9 cellular contexts compared by ENCODE assay signal in the genomic region with DNA sequence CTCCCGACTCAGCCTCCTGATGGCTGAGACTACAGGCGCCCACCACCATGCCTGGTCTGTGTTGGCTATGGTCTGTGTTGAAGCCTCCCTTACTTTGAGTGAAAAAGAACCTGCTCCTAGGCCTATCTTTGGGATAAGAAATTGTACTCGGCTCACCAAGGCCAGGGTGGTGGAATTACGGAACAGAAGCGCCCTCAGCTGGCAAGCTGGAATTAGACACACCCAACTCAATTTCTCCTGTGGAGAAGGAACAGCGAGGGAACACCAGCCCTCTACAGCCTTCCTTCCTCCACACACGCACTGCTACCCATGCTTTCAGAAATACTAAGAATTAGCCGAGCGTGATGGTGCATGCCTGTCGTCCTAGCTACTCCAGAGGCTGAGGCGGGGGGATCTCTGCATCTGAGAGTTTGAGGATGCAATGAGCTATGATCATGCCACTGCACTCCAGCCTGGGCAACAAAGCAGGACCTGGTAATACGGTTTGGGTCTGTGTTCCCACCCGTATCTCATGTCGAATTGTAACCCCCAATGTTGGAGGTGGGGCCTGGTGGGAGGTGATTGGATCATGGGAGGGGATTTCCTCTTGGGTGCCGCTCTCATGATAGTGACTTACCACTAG. TPM values are rescaled to one million over a fixed set of nuclear protein-coding genes. Genes with fewer than 3 reads are reported as not detected.
DNase-seq lines count a peak whose midpoint lies in the region; ATAC-seq and TF ChIP-seq lines count a peak whose summit lies in the region.
"Had no signal": no experiment of that assay in that cellular context is flagged by ENCODE, and none has a peak within 500 bp of the region (broad histone marks: within the 10 kb centered on the region; RNA-seq: fewer than 3 reads in every experiment).

No MANE protein-coding gene starts in this region.

- H3K9ac ChIP-seq in mesendoderm (ENCODE audit: low read length), result no peak overlapping the region

- H3K18ac ChIP-seq in mesendoderm (ENCODE audit: low read length), result no peak overlapping the region

- H4K8ac ChIP-seq in mesendoderm (ENCODE audit: low read depth, low read length), result no peak overlapping the region

- H3K4me3 ChIP-seq in astrocyte of the cerebellum (ENCODE audit: low read depth, low read length) (no peak overlapping the region), mesendoderm (ENCODE audit: low read length) (no peak overlapping the region)

- TF ChIP-seq CTCF in astrocyte of the cerebellum (IDR thresholded peaks at IDR 0.05; ENCODE audit: low read depth, low read length, missing control alignments), result peak; percentile 23

- H4K5ac ChIP-seq in mesendoderm (ENCODE audit: low read length), result no peak overlapping the region

- no peaks in the 10 kb centered on the region for H3K36me3 Mint-ChIP-seq in activated T-cell treated with anti-CD3 and anti-CD28 coated beads, Interleukin-2, amount 50 U/mL, for 72 hours (ENCODE audit: insufficient read depth in 2 of 2)
- H3K36me3 Mint-ChIP-seq in activated naive CD4-positive, alpha-beta T cell treated with anti-CD3 and anti-CD28 coated beads, Interleukin-2, amount 10 ng/mL, durations not matched to agents 7 days and 5 days, result no peaks in the 10 kb centered on the region
- H3K36me3 Mint-ChIP-seq: activated naive CD8-positive, alpha-beta T cell treated with anti-CD3 and anti-CD28 coated beads, Interleukin-2, amount 10 ng/mL, durations not matched to agents 7 days and 5 days had no signal

- no peak overlapping the region for H3K23ac ChIP-seq in mesendoderm (ENCODE audit: low read length)

- no peaks in the 10 kb centered on the region for H3K27me3 Mint-ChIP-seq in activated T-cell treated with anti-CD3 and anti-CD28 coated beads, Interleukin-2, amount 50 U/mL, for 72 hours (ENCODE audit: low read depth)
- H3K27me3 Mint-ChIP-seq in activated naive CD4-positive, alpha-beta T cell treated with anti-CD3 and anti-CD28 coated beads, Interleukin-2, amount 10 ng/mL, durations not matched to agents 7 days and 5 days, result peaks cover 33% of the 10 kb centered on the region

- peak; percentile 10 to 23 for DNase-seq in activated T-cell treated with anti-CD3 and anti-CD28 coated beads, Interleukin-2, amount 50 U/mL, for 72 hours
- DNase-seq in activated T-cell treated with anti-CD3 and anti-CD28 coated beads, Interleukin-2, amount 50 U/mL, for 1 hour, result no peak
- DNase-seq in NCI-H1092 (lab: John Stamatoyannopoulos, UW) (peak; percentile 20), astrocyte of the cerebellum (ENCODE audit: low read depth) (no peak), mesendoderm (peak; percentile 75), T-helper 1 cell (no peak)
- DNase-seq in activated naive CD4-positive, alpha-beta T cell treated with anti-CD3 and anti-CD28 coated beads, Interleukin-2, amount 10 ng/mL, durations not matched to agents 7 days and 5 days, result no peak
- DNase-seq: activated naive CD8-positive, alpha-beta T cell treated with anti-CD3 and anti-CD28 coated beads, Interleukin-2, amount 10 ng/mL, durations not matched to agents 7 days and 5 days had no signal

- no peak overlapping the region for H2BK5ac ChIP-seq in mesendoderm (ENCODE audit: low read length)

- H3K27ac ChIP-seq in mesendoderm (ENCODE audit: low read depth, low read length), result no peak overlapping the region

- no peak overlapping the region for H3K27ac Mint-ChIP-seq in activated T-cell treated with anti-CD3 and anti-CD28 coated beads, Interleukin-2, amount 50 U/mL, for 72 hours
- no peak overlapping the region for H3K27ac Mint-ChIP-seq in activated naive CD4-positive, alpha-beta T cell treated with anti-CD3 and anti-CD28 coated beads, Interleukin-2, amount 10 ng/mL, durations not matched to agents 7 days and 5 days
- H3K27ac Mint-ChIP-seq: activated naive CD8-positive, alpha-beta T cell treated with anti-CD3 and anti-CD28 coated beads, Interleukin-2, amount 10 ng/mL, durations not matched to agents 7 days and 5 days had no signal

- no peak overlapping the region for H3K4ac ChIP-seq in mesendoderm (ENCODE audit: low read depth, low read length)

- H3K56ac ChIP-seq in mesendoderm (ENCODE audit: low read length), result no peak overlapping the region

- no peak overlapping the region for H3K4me3 Mint-ChIP-seq in activated T-cell treated with anti-CD3 and anti-CD28 coated beads, Interleukin-2, amount 50 U/mL, for 72 hours
- H3K4me3 Mint-ChIP-seq in activated naive CD4-positive, alpha-beta T cell treated with anti-CD3 and anti-CD28 coated beads, Interleukin-2, amount 10 ng/mL, durations not matched to agents 7 days and 5 days, result no peak overlapping the region
- H3K4me3 Mint-ChIP-seq: activated naive CD8-positive, alpha-beta T cell treated with anti-CD3 and anti-CD28 coated beads, Interleukin-2, amount 10 ng/mL, durations not matched to agents 7 days and 5 days had no signal

- H3K79me2 ChIP-seq in mesendoderm (ENCODE audit: control insufficient read depth, insufficient read depth, low read length), result no peaks in the 10 kb centered on the region

- no peak overlapping the region for H3K4me2 ChIP-seq in mesendoderm (ENCODE audit: low read length)

- WGBS in mesendoderm (ENCODE audit: extremely low coverage, insufficient coverage, low lambda C conversion rate), result no CpG with 5 or more reads among the region's 15 CpGs

- in situ Hi-C loops in astrocyte of the cerebellum (cut with HindIII; ENCODE audit: low sequenced_read_pairs), result no loop called here

- H2BK15ac ChIP-seq in mesendoderm (replicated peaks; ENCODE audit: low read depth), result no peak overlapping the region

- H3K36me3 ChIP-seq in mesendoderm (ENCODE audit: control insufficient read depth, insufficient read depth, low read length), result no peaks in the 10 kb centered on the region

- H3K79me1 ChIP-seq in mesendoderm (ENCODE audit: low read length), result no peaks in the 10 kb centered on the region

- CTCF ChIA-PET in activated naive CD4-positive, alpha-beta T cell treated with anti-CD3 and anti-CD28 coated beads, Interleukin-2, amount 10 ng/mL, durations not matched to agents 7 days and 5 days (lab: Charles Lee), result interaction anchor here (0.8 to 1.9 kb wide), 5 partner anchors 246 to 702 kb away, joined by 3 to 8 read pairs (median 4); no protein-coding TSS in a partner anchor

- no peaks in the 10 kb centered on the region for H3K4me1 Mint-ChIP-seq in activated T-cell treated with anti-CD3 and anti-CD28 coated beads, Interleukin-2, amount 50 U/mL, for 72 hours (ENCODE audit: low read depth)
- no peaks in the 10 kb centered on the region for H3K4me1 Mint-ChIP-seq in activated naive CD4-positive, alpha-beta T cell treated with anti-CD3 and anti-CD28 coated beads, Interleukin-2, amount 10 ng/mL, durations not matched to agents 7 days and 5 days
- H3K4me1 Mint-ChIP-seq: activated naive CD8-positive, alpha-beta T cell treated with anti-CD3 and anti-CD28 coated beads, Interleukin-2, amount 10 ng/mL, durations not matched to agents 7 days and 5 days had no signal

- ATAC-seq in activated T-cell treated with anti-CD3 and anti-CD28 coated beads, Interleukin-2, amount 50 U/mL, for 72 hours (replicated peaks in 1 of 2), result no peak
- no peak for ATAC-seq in GM21717 (IDR thresholded peaks at IDR 0.05; ENCODE audit: unreplicated experiment)

- no peaks in the 10 kb centered on the region for H3K4me1 ChIP-seq in mesendoderm (ENCODE audit: control insufficient read depth, low read depth, low read length)

- no peak overlapping the region for H2AK5ac ChIP-seq in mesendoderm (ENCODE audit: low read length)

- H3K27me3 ChIP-seq in mesendoderm (ENCODE audit: insufficient read depth, low read length, poor library complexity), result no peaks in the 10 kb centered on the region

- no peaks in the 10 kb centered on the region for H3K9me3 Mint-ChIP-seq in activated T-cell treated with anti-CD3 and anti-CD28 coated beads, Interleukin-2, amount 50 U/mL, for 72 hours
- no peaks in the 10 kb centered on the region for H3K9me3 Mint-ChIP-seq in activated naive CD4-positive, alpha-beta T cell treated with anti-CD3 and anti-CD28 coated beads, Interleukin-2, amount 10 ng/mL, durations not matched to agents 7 days and 5 days
- H3K9me3 Mint-ChIP-seq: activated naive CD8-positive, alpha-beta T cell treated with anti-CD3 and anti-CD28 coated beads, Interleukin-2, amount 10 ng/mL, durations not matched to agents 7 days and 5 days had no signal

- H2BK120ac ChIP-seq in mesendoderm (ENCODE audit: low read depth, low read length), result no peak overlapping the region

RNA-seq across cellular contexts. Expression of a gene that starts 40.1 kb away (rescaled TPM):
- 10 to 100 TPM; 91.3 to 94.1 TPM for total RNA-seq in activated T-cell treated with anti-CD3 and anti-CD28 coated beads, Interleukin-2, amount 50 U/mL, for 72 hours
- polyA plus RNA-seq in mesendoderm (2013, experiment 1 of 2), result 56.7 TPM
- polyA plus RNA-seq in mesendoderm (2013, experiment 2 of 2), result 54.7 TPM

Comparison
In these comparisons a context has a peak if more than half of its experiments do, and no peak if none do; other contexts are left out.
1. DNase-seq: peak in activated T-cell treated with anti-CD3 and anti-CD28 coated beads, Interleukin-2, amount 50 U/mL, for 72 hours (2 of 2), NCI-H1092 (single experiment) and mesendoderm (single experiment); none in activated T-cell treated with anti-CD3 and anti-CD28 coated beads, Interleukin-2, amount 50 U/mL, for 1 hour (single experiment), astrocyte of the cerebellum (single experiment), activated naive CD4-positive, alpha-beta T cell treated with anti-CD3 and anti-CD28 coated beads, Interleukin-2, amount 10 ng/mL, durations not matched to agents 7 days and 5 days (single experiment) and T-helper 1 cell (0 of 5).